In the genomic region with DNA sequence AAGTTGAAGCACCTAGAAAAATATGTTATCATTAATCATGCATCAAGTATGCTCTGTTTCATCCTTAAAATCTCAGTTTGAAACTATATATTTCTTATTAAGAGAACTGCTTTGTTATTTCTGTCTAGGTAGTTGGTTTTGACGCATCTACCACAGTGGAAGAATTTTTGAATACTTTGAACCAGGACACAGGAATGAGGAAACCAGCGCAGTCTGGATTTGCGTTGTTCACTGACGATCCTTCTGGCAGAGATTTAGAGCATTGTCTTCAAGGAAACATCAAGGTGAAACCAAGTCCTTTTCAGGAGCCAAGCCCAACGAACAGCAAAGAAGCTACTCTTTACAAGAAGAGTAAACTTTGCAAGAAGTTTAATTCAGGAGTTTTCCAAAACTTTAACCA, we compare ENCODE assay signal across 23 cellular contexts. TPM values are rescaled to one million over a fixed set of nuclear protein-coding genes. Genes with fewer than 3 reads are reported as not detected.
DNase-seq lines count a peak whose midpoint lies in the region; ATAC-seq, FAIRE-seq and TF ChIP-seq lines count a peak whose summit lies in the region.
"Had no signal": no experiment of that assay in that cellular context is flagged by ENCODE, and none has a peak within 500 bp of the region (broad histone marks: within the 10 kb centered on the region; RNA-seq: fewer than 3 reads in every experiment).

No MANE protein-coding gene starts in this region.

- H3K9me3 Mint-ChIP-seq in nephron = no peaks in the 10 kb centered on the region
- H3K9me3 Mint-ChIP-seq: CD8-positive, alpha-beta T cell had no signal

- peaks cover 3% of the 10 kb centered on the region for H3K36me3 Mint-ChIP-seq in nephron (ENCODE audit: low read depth)
- H3K36me3 Mint-ChIP-seq: CD8-positive, alpha-beta T cell had no signal

- FAIRE-seq in A549 (lab: Jason Lieb, UNC) = peak; percentile 13
- FAIRE-seq: A204.1, GM12891, GM19239 had no signal

- ATAC-seq in A549 = no peak
- ATAC-seq in HG02623 (IDR thresholded peaks at IDR 0.05; ENCODE audit: unreplicated experiment) = no peak
- ATAC-seq in GM18517 (IDR thresholded peaks at IDR 0.05; ENCODE audit: unreplicated experiment) = no peak
- ATAC-seq: CD8-positive, alpha-beta T cell; HCT116 had no signal

- H3K4me2 ChIP-seq in A549 = no peak overlapping the region

- no peaks in the 10 kb centered on the region for H3K27me3 ChIP-seq in spleen (replicated peaks in 1 of 7)

- H3K36me3 ChIP-seq in spleen = no peaks in the 10 kb centered on the region

- TF ChIP-seq RAD21 in A549 (conservative IDR thresholded peaks at IDR 0.05 in 1 of 2, IDR thresholded peaks at IDR 0.05 in 1 of 2) = no peak

- H3K4me1 Mint-ChIP-seq in nephron = peaks cover 5% of the 10 kb centered on the region
- H3K4me1 Mint-ChIP-seq: B cell had no signal

- TF ChIP-seq POLR2A in A549 (IDR thresholded peaks at IDR 0.05; ENCODE audit: low read length) (no peak), spleen (IDR thresholded peaks at IDR 0.05) (no peak)

- 81% methylated on average over 5 of the region's 5 CpGs for WGBS in A549 (ENCODE audit: missing lambda C conversion rate)
- 81 to 92% (median 86%) methylated on average over 5 of the region's 5 CpGs for WGBS in spleen, 5 donors

- H3K27ac ChIP-seq in A549 (no peak overlapping the region), spleen (no peak overlapping the region)
- H3K27ac ChIP-seq: C4-2B, RWPE1 had no signal

- DNase-seq in A549 (ENCODE audit: low read depth in 1 of 2, low spot score in 1 of 2) (no peak), amniotic epithelial cell (ENCODE audit: low read depth) (peak; percentile 37), glomerular visceral epithelial cell (ENCODE audit: extremely low spot score) (peak; percentile 49), spleen (no peak)
- DNase-seq: Caco-2; CD8-positive, alpha-beta T cell; DMS79; GF-D8; KG1; MM.1S; NCI-H2029; NCI-H526 treated with DMSO at 0.1 percent for 48 hours; SHP77 had no signal

- CTCF ChIA-PET in A549 (lab: Yijun Ruan, JAX) = interaction anchor here (0.6 to 0.9 kb wide), 3 partner anchors 10 to 408 kb away, joined by 3 read pairs; no protein-coding TSS in a partner anchor

- H3K27ac Mint-ChIP-seq in nephron = peak overlapping the region; percentile 73 to 88 (median 87)
- H3K27ac Mint-ChIP-seq: B cell; CD8-positive, alpha-beta T cell had no signal

- H3K4me1 ChIP-seq in A549 (peaks cover 4% of the 10 kb centered on the region; the same call in 1 of the 3 replicates), spleen (no peaks in the 10 kb centered on the region)

- POLR2A ChIA-PET in A549 (lab: Yijun Ruan, JAX) = no interaction called here

- intact Hi-C loops in spleen (cut with DNase I; ENCODE audit: low total_unique reads) = no loop called here

- TF ChIP-seq CTCF in A549 (IDR thresholded peaks at IDR 0.05) (no peak), nephron (IDR thresholded peaks at IDR 0.05; ENCODE audit: unreplicated experiment in 3 of 3) (no peak), spleen (IDR thresholded peaks at IDR 0.05 in 8 of 11, conservative IDR thresholded peaks at IDR 0.05 in 3 of 11) (no peak)

- H3K4me3 ChIP-seq in A549 (no peak overlapping the region), spleen (no peak overlapping the region)

- no peak for TF ChIP-seq EP300 in A549 (IDR thresholded peaks at IDR 0.05)

- no peaks in the 10 kb centered on the region for H3K27me3 Mint-ChIP-seq in nephron (ENCODE audit: low read depth)

- H3K9me3 ChIP-seq in A549 (no peaks in the 10 kb centered on the region), spleen (no peaks in the 10 kb centered on the region)
- H3K9me3 ChIP-seq: Caco-2 had no signal

- H3K4me3 Mint-ChIP-seq in nephron = no peak overlapping the region
- H3K4me3 Mint-ChIP-seq: B cell; CD8-positive, alpha-beta T cell had no signal

TF ChIP-seq in A549, 52 proteins besides CTCF, POLR2A, EP300 and RAD21:
- TF ChIP-seq CHD2 (IDR thresholded peaks at IDR 0.05; ENCODE audit: low read length, partially characterized antibody) = no peak
- no peak for TF ChIP-seq RARB (CRISPR knock-in tag; IDR thresholded peaks at IDR 0.05)
- TF ChIP-seq HOXA7 (CRISPR knock-in tag; IDR thresholded peaks at IDR 0.05) = no peak
- no peak for TF ChIP-seq MAX (IDR thresholded peaks at IDR 0.05)
- no peak for TF ChIP-seq RNF2 (IDR thresholded peaks at IDR 0.05; ENCODE audit: borderline replicate concordance, low read depth)
- no peak for TF ChIP-seq PHF8 (IDR thresholded peaks at IDR 0.05; ENCODE audit: borderline replicate concordance, low read depth)
- TF ChIP-seq KDM5A (IDR thresholded peaks at IDR 0.05) = no peak
- TF ChIP-seq EHMT2 (IDR thresholded peaks at IDR 0.05; ENCODE audit: low read depth) = no peak
- TF ChIP-seq KDM1A (IDR thresholded peaks at IDR 0.05; ENCODE audit: low read depth) = no peak
- TF ChIP-seq, protein P1, sequence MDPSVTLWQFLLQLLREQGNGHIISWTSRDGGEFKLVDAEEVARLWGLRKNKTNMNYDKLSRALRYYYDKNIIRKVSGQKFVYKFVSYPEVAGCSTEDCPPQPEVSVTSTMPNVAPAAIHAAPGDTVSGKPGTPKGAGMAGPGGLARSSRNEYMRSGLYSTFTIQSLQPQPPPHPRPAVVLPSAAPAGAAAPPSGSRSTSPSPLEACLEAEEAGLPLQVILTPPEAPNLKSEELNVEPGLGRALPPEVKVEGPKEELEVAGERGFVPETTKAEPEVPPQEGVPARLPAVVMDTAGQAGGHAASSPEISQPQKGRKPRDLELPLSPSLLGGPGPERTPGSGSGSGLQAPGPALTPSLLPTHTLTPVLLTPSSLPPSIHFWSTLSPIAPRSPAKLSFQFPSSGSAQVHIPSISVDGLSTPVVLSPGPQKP (IDR thresholded peaks at IDR 0.05; ENCODE audit: low read depth, low read length) = no peak
- TF ChIP-seq RFX5 (IDR thresholded peaks at IDR 0.05) = no peak
- no peak for TF ChIP-seq BCL3 (IDR thresholded peaks at IDR 0.05)
- TF ChIP-seq MYC (IDR thresholded peaks at IDR 0.05; ENCODE audit: borderline replicate concordance, low read length) = no peak
- TF ChIP-seq, protein P2, sequence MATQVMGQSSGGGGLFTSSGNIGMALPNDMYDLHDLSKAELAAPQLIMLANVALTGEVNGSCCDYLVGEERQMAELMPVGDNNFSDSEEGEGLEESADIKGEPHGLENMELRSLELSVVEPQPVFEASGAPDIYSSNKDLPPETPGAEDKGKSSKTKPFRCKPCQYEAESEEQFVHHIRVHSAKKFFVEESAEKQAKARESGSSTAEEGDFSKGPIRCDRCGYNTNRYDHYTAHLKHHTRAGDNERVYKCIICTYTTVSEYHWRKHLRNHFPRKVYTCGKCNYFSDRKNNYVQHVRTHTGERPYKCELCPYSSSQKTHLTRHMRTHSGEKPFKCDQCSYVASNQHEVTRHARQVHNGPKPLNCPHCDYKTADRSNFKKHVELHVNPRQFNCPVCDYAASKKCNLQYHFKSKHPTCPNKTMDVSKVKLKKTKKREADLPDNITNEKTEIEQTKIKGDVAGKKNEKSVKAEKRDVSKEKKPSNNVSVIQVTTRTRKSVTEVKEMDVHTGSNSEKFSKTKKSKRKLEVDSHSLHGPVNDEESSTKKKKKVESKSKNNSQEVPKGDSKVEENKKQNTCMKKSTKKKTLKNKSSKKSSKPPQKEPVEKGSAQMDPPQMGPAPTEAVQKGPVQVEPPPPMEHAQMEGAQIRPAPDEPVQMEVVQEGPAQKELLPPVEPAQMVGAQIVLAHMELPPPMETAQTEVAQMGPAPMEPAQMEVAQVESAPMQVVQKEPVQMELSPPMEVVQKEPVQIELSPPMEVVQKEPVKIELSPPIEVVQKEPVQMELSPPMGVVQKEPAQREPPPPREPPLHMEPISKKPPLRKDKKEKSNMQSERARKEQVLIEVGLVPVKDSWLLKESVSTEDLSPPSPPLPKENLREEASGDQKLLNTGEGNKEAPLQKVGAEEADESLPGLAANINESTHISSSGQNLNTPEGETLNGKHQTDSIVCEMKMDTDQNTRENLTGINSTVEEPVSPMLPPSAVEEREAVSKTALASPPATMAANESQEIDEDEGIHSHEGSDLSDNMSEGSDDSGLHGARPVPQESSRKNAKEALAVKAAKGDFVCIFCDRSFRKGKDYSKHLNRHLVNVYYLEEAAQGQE (IDR thresholded peaks at IDR 0.05) = no peak
- TF ChIP-seq POLR2AphosphoS2 (conservative IDR thresholded peaks at IDR 0.05; ENCODE audit: low read length) = no peak
- no peak for TF ChIP-seq BHLHE40 (IDR thresholded peaks at IDR 0.05; ENCODE audit: low read depth, low read length)
- no peak for TF ChIP-seq MAZ (IDR thresholded peaks at IDR 0.05; ENCODE audit: borderline replicate concordance, low read depth, low read length)
- TF ChIP-seq, protein P3, sequence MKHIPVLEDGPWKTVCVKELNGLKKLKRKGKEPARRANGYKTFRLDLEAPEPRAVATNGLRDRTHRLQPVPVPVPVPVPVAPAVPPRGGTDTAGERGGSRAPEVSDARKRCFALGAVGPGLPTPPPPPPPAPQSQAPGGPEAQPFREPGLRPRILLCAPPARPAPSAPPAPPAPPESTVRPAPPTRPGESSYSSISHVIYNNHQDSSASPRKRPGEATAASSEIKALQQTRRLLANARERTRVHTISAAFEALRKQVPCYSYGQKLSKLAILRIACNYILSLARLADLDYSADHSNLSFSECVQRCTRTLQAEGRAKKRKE (CRISPR knock-in tag; IDR thresholded peaks at IDR 0.05; ENCODE audit: low read depth) = no peak

RNA-seq across cellular contexts. Expression of gene DYNC2LI1, which starts 30.1 kb away (rescaled TPM):
- 33.5 and 44.3 TPM in 2 replicates for polyA plus RNA-seq in A549 (2011; rRNA removed)
- polyA plus RNA-seq in A549 (2012; cell fraction: cytosol; rRNA removed) = 7.9 and 8.8 TPM in 2 replicates
- polyA plus RNA-seq in A549 (2012; cell fraction: nucleus; rRNA removed) = 3.1 and 5.9 TPM in 2 replicates
- 22.2 to 28.2 TPM (median 23.7 TPM) in 3 replicates for polyA plus RNA-seq in A549 (2017; fragmentation: RNase III; extraction: RNeasy Plus Mini Kit Qiagen cat#74134 plus additional on column Dnase treatment)
- 6.5 and 6.7 TPM in 2 replicates for polyA minus RNA-seq in A549 (2011; rRNA and poly(A)+ RNA removed)
- 10 to 100 TPM in 6 of 7 donors, 1 to 10 TPM in 1; 8.5 to 32.4 (median 21.6) TPM for total RNA-seq in spleen
- 10 to 100 TPM in 2 of 3 donors, 1 to 10 TPM in 1; 9.6 to 13.4 (median 11.4) TPM for polyA plus RNA-seq in spleen

Comparison
In these comparisons a context has a peak if more than half of its experiments do, and no peak if none do; other contexts are left out.
1. DNase-seq: peak in amniotic epithelial cell (single experiment) and glomerular visceral epithelial cell (single experiment); none in A549 (0 of 2) and spleen (single experiment).